ENCODE assay signal across 23 cellular contexts in the genomic region with DNA sequence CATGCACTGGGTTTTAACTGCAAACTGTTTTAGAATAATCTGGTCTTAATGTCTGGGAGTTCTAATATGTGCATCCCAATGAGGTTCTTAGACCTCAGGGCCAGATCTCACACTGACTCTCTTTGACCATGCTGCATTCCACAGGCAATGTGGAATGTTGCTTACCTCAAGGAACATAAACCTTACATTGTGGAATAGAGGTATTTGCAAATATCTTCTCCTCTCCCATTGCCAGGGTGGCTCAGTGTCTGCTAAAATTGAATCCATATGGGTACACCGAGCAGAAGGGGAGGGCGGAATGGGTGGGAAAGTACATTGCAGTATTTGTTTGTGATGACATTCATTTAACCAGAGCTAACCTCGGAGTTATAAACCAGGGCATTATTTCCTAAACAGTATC.
DNase-seq lines count a peak whose midpoint lies in the region; ATAC-seq, FAIRE-seq and TF ChIP-seq lines count a peak whose summit lies in the region.
"Had no signal": no experiment of that assay in that cellular context is flagged by ENCODE, and none has a peak within 500 bp of the region (broad histone marks: within the 10 kb centered on the region; RNA-seq: fewer than 3 reads in every experiment).

No MANE protein-coding gene starts in this region.

- H3K56ac ChIP-seq in H1 (replicated peaks; ENCODE audit: insufficient read length, low read depth, low read length) (no peak overlapping the region), H9 (ENCODE audit: insufficient read length, low read depth, low read length) (no peak overlapping the region)

- H3K4ac ChIP-seq in H1 (replicated peaks; ENCODE audit: insufficient read length, low read depth, low read length) (no peak overlapping the region), H9 (ENCODE audit: low read depth, low read length) (no peak overlapping the region)

- no peak overlapping the region for H3K9ac ChIP-seq in BLaER1 treated with 17β-estradiol and CSF1 and Interleukin-3, amounts not matched to agents 10 nM and 100 nM
- H3K9ac ChIP-seq in SK-N-MC (ENCODE audit: insufficient read length) (peak overlapping the region; percentile 38), H1 (replicated peaks in 1 of 4; ENCODE audit: extremely low read depth in 1 of 4, low read depth in 3 of 4, low read length in 3 of 4) (no peak overlapping the region), H9 (ENCODE audit: extremely low read depth, insufficient read length, low read length) (no peak overlapping the region)

- no peak for ATAC-seq in aorta (ENCODE audit: low FRiP score)
- ATAC-seq: right lobe of liver; stimulated activated naive CD8-positive, alpha-beta T cell treated with anti-CD3 and anti-CD28 coated beads, Interleukin-15, Interleukin-2, amounts not matched to agents 100 U/mL and 50 U/mL, for 24 hours; upper lobe of right lung had no signal

- H3T11ph ChIP-seq in H9 (ENCODE audit: low read length): no peak overlapping the region

- H2BK15ac ChIP-seq in H1 (ENCODE audit: low read length): no peak overlapping the region
- no peak overlapping the region for H2BK15ac ChIP-seq in H9 (ENCODE audit: low read depth, low read length)

- peaks cover 8% of the 10 kb centered on the region for H3K36me3 Mint-ChIP-seq in nephron (ENCODE audit: low read depth)
- peaks cover 0 to 1% (median 0%) of the 10 kb centered on the region in 3 experiments; a peak in 1 of 7 replicates for H3K36me3 Mint-ChIP-seq in H9 (ENCODE audit: insufficient read depth in 1 of 3, low read depth in 3 of 3)

- peak overlapping the region in 2 of 3 experiments; percentile 5 to 71 for H3K27ac Mint-ChIP-seq in nephron
- peak overlapping the region in 1 of 3 experiments; percentile 78; a peak in 3 of 7 replicates for H3K27ac Mint-ChIP-seq in H9

- peaks cover 2% of the 10 kb centered on the region for H3K79me1 ChIP-seq in H1 (ENCODE audit: low read depth, low read length)
- H3K79me1 ChIP-seq in H9 (ENCODE audit: insufficient read depth, low read depth, low read length, poor library complexity, severe bottlenecking): no peaks in the 10 kb centered on the region

- H3K4me2 ChIP-seq in BLaER1 treated with 17β-estradiol and CSF1 and Interleukin-3, amounts not matched to agents 10 nM and 100 nM: peak overlapping the region in 10 of 11 experiments; percentile 15 to 74 (median 60); a peak in 11 of 22 replicates
- peak overlapping the region in 1 of 2 experiments; percentile 30; a peak in 1 of 4 replicates for H3K4me2 ChIP-seq in H1 (ENCODE audit: insufficient read depth in 1 of 2, low read depth in 2 of 2, low read length in 2 of 2)
- no peak overlapping the region for H3K4me2 ChIP-seq in H9 (ENCODE audit: insufficient read depth, insufficient read length, low read length)

- intact Hi-C loops in aorta (cut with DNase I): no loop called here

- H4K5ac ChIP-seq in H1 (ENCODE audit: insufficient read length, low read depth, low read length) (no peak overlapping the region), H9 (ENCODE audit: insufficient read length, low read depth, low read length) (no peak overlapping the region)

- H2BK120ac ChIP-seq in H1 (replicated peaks; ENCODE audit: low read depth, low read length) (no peak overlapping the region), H9 (ENCODE audit: low read depth, low read length, poor library complexity, severe bottlenecking) (no peak overlapping the region)

- H3K23ac ChIP-seq in H1 (ENCODE audit: insufficient read length): no peak overlapping the region
- no peak overlapping the region for H3K23ac ChIP-seq in H9 (ENCODE audit: insufficient read length, low read depth, low read length)

- H3K27me3 Mint-ChIP-seq in nephron (ENCODE audit: low read depth): no peaks in the 10 kb centered on the region
- 0 out of 2 replicates have a peak, but pooled peaks cover 2% of the 10 kb centered on the region for H3K27me3 Mint-ChIP-seq in H9 (ENCODE audit: low read depth)

- peaks cover 51 to 95% (median 81%) of the 10 kb centered on the region in 11 experiments; a peak in 20 of 22 replicates for H4K20me1 ChIP-seq in BLaER1 treated with 17β-estradiol and CSF1 and Interleukin-3, amounts not matched to agents 10 nM and 100 nM
- H4K20me1 ChIP-seq in H1 (replicated peaks in 1 of 2; ENCODE audit: control insufficient read depth in 1 of 2, insufficient read depth in 2 of 2, low read length in 2 of 2) (peaks cover 0 to 4% of the 10 kb centered on the region in 2 experiments), H9 (ENCODE audit: control insufficient read depth, insufficient read depth, insufficient read length) (no peaks in the 10 kb centered on the region)

- H4K8ac ChIP-seq in H1 (ENCODE audit: extremely low read depth, insufficient read depth, low read length): no peak overlapping the region; the same call in 1 of the 2 replicates
- H4K8ac ChIP-seq in H9 (replicated peaks; ENCODE audit: insufficient read length, low read depth, low read length): no peak overlapping the region

- H3K79me2 ChIP-seq in H1 (ENCODE audit: control insufficient read depth in 1 of 2, insufficient read depth in 2 of 2, low read length in 2 of 2) (peaks cover 0 to 3% of the 10 kb centered on the region in 2 experiments; a peak in 1 of 4 replicates), H9 (ENCODE audit: insufficient read depth, low read length) (no peaks in the 10 kb centered on the region; the same call in 1 of the 2 replicates)

- H2AFZ ChIP-seq in H1 (ENCODE audit: low read length): no peak overlapping the region
- no peak overlapping the region for H2AFZ ChIP-seq in H9 (ENCODE audit: low read length)

- H3K14ac ChIP-seq in H1 (ENCODE audit: insufficient read length) (no peak overlapping the region), H9 (ENCODE audit: insufficient read depth, low read length) (no peak overlapping the region)

- no peak overlapping the region for H3K4me3 ChIP-seq in BLaER1 treated with 17β-estradiol and CSF1 and Interleukin-3, amounts not matched to agents 10 nM and 100 nM
- H3K4me3 ChIP-seq in SK-N-MC: peak overlapping the region; percentile 47
- H3K4me3 ChIP-seq in H1 (ENCODE audit: extremely low read depth in 1 of 4, insufficient read depth in 2 of 4, low read depth in 3 of 4, low read length in 4 of 4): no peak overlapping the region
- H3K4me3 ChIP-seq in aorta (ENCODE audit: low read length in 2 of 2): no peak overlapping the region
- H3K4me3 ChIP-seq: right lobe of liver, upper lobe of right lung had no signal

- no peak for FAIRE-seq in H1 (lab: Jason Lieb, UNC)
- FAIRE-seq in GM12891 (lab: Jason Lieb, UNC): no peak
- FAIRE-seq: endothelial cell of umbilical vein, G401.6 had no signal

- H3K23me2 ChIP-seq in H1 (ENCODE audit: low read depth, low read length) (no peaks in the 10 kb centered on the region), H9 (ENCODE audit: insufficient read length, low read depth, low read length, poor library complexity, severe bottlenecking) (no peaks in the 10 kb centered on the region)

- H3K9me3 ChIP-seq in BLaER1 treated with 17β-estradiol and CSF1 and Interleukin-3, amounts not matched to agents 10 nM and 100 nM (replicated peaks in 1 of 11): peaks cover 0 to 19% (median 8%) of the 10 kb centered on the region in 11 experiments; a peak in 12 of 22 replicates
- H3K9me3 ChIP-seq in SK-N-MC (ENCODE audit: low read depth, low read length) (no peaks in the 10 kb centered on the region), H1 (ENCODE audit: insufficient read depth in 2 of 2, low read depth in 1 of 2, low read length in 1 of 2) (no peaks in the 10 kb centered on the region), H9 (ENCODE audit: control insufficient read depth, low read depth, low read length) (no peaks in the 10 kb centered on the region), aorta (ENCODE audit: control insufficient read depth, low read length) (no peaks in the 10 kb centered on the region)
- H3K9me3 ChIP-seq: right lobe of liver, upper lobe of right lung had no signal

- TF ChIP-seq POLR2A in H1 (IDR thresholded peaks at IDR 0.05; ENCODE audit: control extremely low read depth in 1 of 2, low read depth in 2 of 2, low read length in 2 of 2) (no peak), GM12891 (IDR thresholded peaks at IDR 0.05; ENCODE audit: low read depth, low read length) (no peak)

- TF ChIP-seq EP300 in H1 (IDR thresholded peaks at IDR 0.05; ENCODE audit: borderline replicate concordance in 1 of 2, low read depth in 2 of 2, low read length in 2 of 2): no peak

- peaks cover 24 to 62% (median 53%) of the 10 kb centered on the region in 10 experiments for H3K4me1 ChIP-seq in BLaER1 treated with 17β-estradiol and CSF1 and Interleukin-3, amounts not matched to agents 10 nM and 100 nM
- H3K4me1 ChIP-seq in H1 (replicated peaks in 1 of 4; ENCODE audit: control insufficient read depth in 3 of 4, insufficient read depth in 4 of 4, low read length in 3 of 4) (peaks cover 0 to 11% (median 4%) of the 10 kb centered on the region in 4 experiments; a peak in 4 of 7 replicates), H9 (ENCODE audit: insufficient read depth, low read length) (peaks cover 8% of the 10 kb centered on the region; the same call in 1 of the 2 replicates), aorta (ENCODE audit: control insufficient read depth in 1 of 2, insufficient read depth in 2 of 2, low read length in 2 of 2) (no peaks in the 10 kb centered on the region)
- H3K4me1 ChIP-seq: right lobe of liver had no signal

- TF ChIP-seq RAD21 in H1 (IDR thresholded peaks at IDR 0.05 in 1 of 2, conservative IDR thresholded peaks at IDR 0.05 in 1 of 2; ENCODE audit: low read depth in 2 of 2, low read length in 2 of 2): no peak

- H2AK5ac ChIP-seq in H1 (ENCODE audit: low read depth, low read length): no peak overlapping the region; the same call in 1 of the 2 replicates
- no peak overlapping the region for H2AK5ac ChIP-seq in H9 (ENCODE audit: insufficient read length, low read length)

- peak overlapping the region in 3 of 11 experiments; percentile 4 to 20 (median 11); a peak in 2 of 22 replicates for H3K27ac ChIP-seq in BLaER1 treated with 17β-estradiol and CSF1 and Interleukin-3, amounts not matched to agents 10 nM and 100 nM
- peak overlapping the region; percentile 94 for H3K27ac ChIP-seq in SK-N-MC
- no peak overlapping the region for H3K27ac ChIP-seq in H1 (ENCODE audit: low read depth, low read length)
- H3K27ac ChIP-seq in H9 (ENCODE audit: insufficient read length, low read depth, low read length): no peak overlapping the region
- no peak overlapping the region for H3K27ac ChIP-seq in aorta (ENCODE audit: low read depth in 1 of 2, low read length in 2 of 2)
- H3K27ac ChIP-seq: brain microvascular endothelial cell, right lobe of liver, upper lobe of right lung had no signal

- H3K9me3 Mint-ChIP-seq in nephron (no peaks in the 10 kb centered on the region), H9 (no peaks in the 10 kb centered on the region)

- peaks cover 0 to 77% (median 42%) of the 10 kb centered on the region in 11 experiments; a peak in 16 of 22 replicates for H3K36me3 ChIP-seq in BLaER1 treated with 17β-estradiol and CSF1 and Interleukin-3, amounts not matched to agents 10 nM and 100 nM
- H3K36me3 ChIP-seq in SK-N-MC (ENCODE audit: insufficient read depth, low read length): no peaks in the 10 kb centered on the region
- H3K36me3 ChIP-seq in H1 (ENCODE audit: control insufficient read depth in 2 of 4, insufficient read depth in 4 of 4, low read length in 3 of 4): no peaks in the 10 kb centered on the region
- no peaks in the 10 kb centered on the region for H3K36me3 ChIP-seq in aorta (ENCODE audit: control insufficient read depth in 1 of 2, insufficient read depth in 2 of 2, low read length in 1 of 2)
- H3K36me3 ChIP-seq: brain microvascular endothelial cell, right lobe of liver, upper lobe of right lung had no signal

- H3K18ac ChIP-seq in H1 (ENCODE audit: extremely low read depth, low read length): no peak overlapping the region
- no peak overlapping the region for H3K18ac ChIP-seq in H9 (ENCODE audit: insufficient read length, low read depth, low read length)

- H3K4me1 Mint-ChIP-seq in nephron: peaks cover 48% of the 10 kb centered on the region
- peaks cover 16% of the 10 kb centered on the region in 2 experiments for H3K4me1 Mint-ChIP-seq in H9

- WGBS in H1 (ENCODE audit: extremely low coverage in 1 of 2, insufficient coverage in 1 of 2, insufficient read length in 1 of 2, insufficient replicate concordance in 2 of 2, low coverage in 1 of 2, low lambda C conversion rate in 2 of 2, missing lambda C conversion rate in 1 of 2), 2 experiments: 78% methylated on average over 3 of the region's 3 CpGs; no CpG with 5 or more reads in 1 of the 2 experiments
- no CpG with 5 or more reads among the region's 3 CpGs for WGBS in H9 (ENCODE audit: extremely low coverage, insufficient read length, low lambda C conversion rate)
- 95 to 98% methylated on average over 3 of the region's 3 CpGs for WGBS in aorta, 2 donors

- H2BK5ac ChIP-seq in H1 (ENCODE audit: low read depth, low read length) (no peak overlapping the region; the same call in 1 of the 2 replicates), H9 (ENCODE audit: insufficient read length, low read length) (no peak overlapping the region)

- POLR2A ChIA-PET in H1 (lab: Charles Lee; ENCODE audit: partially characterized antibody): interaction anchor here (0.8 kb wide), 1 partner anchor 16 kb away, joined by 4 read pairs; no protein-coding TSS in a partner anchor

- H4K91ac ChIP-seq in H1 (replicated peaks; ENCODE audit: insufficient read length, low read length) (peak overlapping the region; percentile 48), H9 (ENCODE audit: insufficient read length, low read depth, low read length) (no peak overlapping the region)

- H3K27me3 ChIP-seq in BLaER1 treated with 17β-estradiol and CSF1 and Interleukin-3, amounts not matched to agents 10 nM and 100 nM: no peaks in the 10 kb centered on the region
- H3K27me3 ChIP-seq in H1 (replicated peaks in 1 of 4; ENCODE audit: control insufficient read depth in 3 of 4, extremely low read depth in 1 of 4, insufficient read depth in 3 of 4, low read length in 3 of 4): no peaks in the 10 kb centered on the region
- H3K27me3 ChIP-seq in H9 (ENCODE audit: insufficient read depth, low read length): no peaks in the 10 kb centered on the region
- no peaks in the 10 kb centered on the region for H3K27me3 ChIP-seq in aorta (ENCODE audit: control insufficient read depth in 1 of 2, insufficient read depth in 2 of 2, low read length in 1 of 2)
- H3K27me3 ChIP-seq: brain microvascular endothelial cell, right lobe of liver, upper lobe of right lung had no signal

- no peak overlapping the region for H3K4me3 Mint-ChIP-seq in nephron
- no peak overlapping the region; a peak in 1 of 5 replicates for H3K4me3 Mint-ChIP-seq in H9

- CTCF ChIA-PET in H1 (lab: Charles Lee; ENCODE audit: partially characterized antibody): interaction anchor here (1.1 to 1.8 kb wide), 3 partner anchors 8 to 519 kb away, joined by 3 to 5 read pairs (median 3); no protein-coding TSS in a partner anchor

- no peak overlapping the region; the same call in 1 of the 2 replicates for H2BK12ac ChIP-seq in H1 (ENCODE audit: low read depth, low read length)
- no peak overlapping the region for H2BK12ac ChIP-seq in H9 (ENCODE audit: insufficient read length, low read depth, low read length)

- H2BK20ac ChIP-seq in H1 (ENCODE audit: low read length) (no peak overlapping the region), H9 (ENCODE audit: low read depth, low read length, poor library complexity, severe bottlenecking) (no peak overlapping the region)

- DNase-seq in SK-N-MC (ENCODE audit: low read depth, low spot score) (no peak), H1 (ENCODE audit: low read depth in 1 of 2, low spot score in 2 of 2) (no peak), GM12891 (ENCODE audit: insufficient read length, low spot score) (no peak), midbrain (lab: John Stamatoyannopoulos, UW) (no peak), H9 (no peak), aorta (no peak)
- DNase-seq: activated CD4-positive, alpha-beta T cell treated with anti-CD3 and anti-CD28 coated beads for 4 hours; activated CD8-positive, alpha-beta memory T cell treated with anti-CD3 and anti-CD28 coated beads, Interleukin-2, amount 50 U/mL, for 48 hours; activated naive CD4-positive, alpha-beta T cell treated with Interleukin-2 at 50 U/mL for 16 hours; AML-193; brain microvascular endothelial cell; Calu3; Kasumi-1; NCI-H1105; NCI-H526 treated with DMSO at 0.1 percent for 48 hours; right lobe of liver; SIG-M5; stimulated activated naive CD8-positive, alpha-beta T cell treated with anti-CD3 and anti-CD28 coated beads, Interleukin-15, Interleukin-2, amounts not matched to agents 100 U/mL and 50 U/mL, for 24 hours; upper lobe of right lung had no signal

- TF ChIP-seq CTCF in H1 (IDR thresholded peaks at IDR 0.05; ENCODE audit: control extremely low read depth in 1 of 3, insufficient read depth in 1 of 3, low read depth in 1 of 3, low read length in 3 of 3) (no peak), nephron (IDR thresholded peaks at IDR 0.05; ENCODE audit: unreplicated experiment in 3 of 3) (no peak), H9 (conservative IDR thresholded peaks at IDR 0.05) (no peak)
